23 cellular contexts compared by ENCODE assay signal in the genomic region with DNA sequence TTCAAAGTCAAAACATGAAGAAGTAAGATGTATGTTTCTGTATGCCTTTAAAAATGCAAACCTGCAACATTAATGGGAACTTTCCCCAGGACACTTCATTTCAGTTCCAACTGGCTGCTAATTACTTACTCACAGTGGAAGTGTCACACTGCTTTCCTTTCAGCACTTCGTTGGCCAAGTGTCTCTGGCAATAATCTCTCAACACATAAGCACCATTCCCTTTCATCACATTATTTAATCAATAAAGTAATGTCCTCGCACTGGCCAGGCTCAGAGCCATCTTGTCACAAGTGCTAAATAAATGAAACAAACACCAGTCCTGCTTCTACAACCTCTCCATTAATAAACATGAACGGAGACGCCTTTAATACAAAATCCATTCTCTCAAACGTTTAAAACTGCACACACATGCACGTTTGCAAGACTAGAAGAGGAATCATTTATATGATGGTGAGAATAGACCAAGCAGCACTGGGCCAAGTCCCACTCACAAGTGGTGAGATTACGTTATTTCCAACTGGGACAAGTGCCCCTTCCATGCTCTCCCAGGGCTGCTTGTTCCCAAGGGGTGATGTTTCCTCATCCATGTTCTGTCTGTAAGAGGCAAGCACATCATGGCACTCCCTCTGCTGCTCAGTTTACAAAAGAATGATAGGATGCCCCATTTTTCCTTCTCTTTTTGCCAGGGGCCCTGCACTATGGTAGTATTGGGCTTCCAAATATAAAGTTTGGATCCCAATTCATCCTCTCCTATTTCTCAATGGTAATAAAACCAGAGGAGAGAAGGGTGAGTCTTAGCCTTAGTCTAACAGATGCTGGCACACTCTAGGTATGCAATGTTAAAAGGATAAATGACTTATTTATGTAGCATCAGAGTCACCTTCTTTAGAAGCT.
"Had no signal": no experiment of that assay in that cellular context is flagged by ENCODE, and none has a peak within 500 bp of the region (broad histone marks: within the 10 kb centered on the region; RNA-seq: fewer than 3 reads in every experiment).

No MANE protein-coding gene starts in this region.

- DNase-seq: activated B cell treated with CpG ODN at 0.5 μM for 24 hours; activated CD4-positive, alpha-beta memory T cell treated with anti-CD3 and anti-CD28 coated beads, Interleukin-2, amount 10 ng/mL, durations not matched to agents 7 days and 5 days; activated CD4-positive, alpha-beta T cell treated with anti-CD3 and anti-CD28 coated beads for 4 hours; activated CD8-positive, alpha-beta memory T cell treated with anti-CD3 and anti-CD28 coated beads, Interleukin-2, amount 10 ng/mL, durations not matched to agents 7 days and 5 days; activated naive CD4-positive, alpha-beta T cell; activated naive CD8-positive, alpha-beta T cell treated with anti-CD3 and anti-CD28 coated beads for 36 hours; activated T-cell treated with anti-CD3 and anti-CD28 coated beads, Interleukin-2, amount 50 U/mL, for 1 hour; amniotic stem cell; caudate nucleus; effector memory CD8-positive, alpha-beta T cell; esophagus squamous epithelium; hippocampal formation; mesenchymal stem cell; mucosa of descending colon; naive B cell; stimulated activated CD4-positive, alpha-beta T cell treated with anti-CD3 and anti-CD28 coated beads, Interleukin-4, amount 100 ng/mL, for 1 hour; stimulated activated naive CD8-positive, alpha-beta T cell treated with anti-CD3 and anti-CD28 coated beads, Interleukin-15, amount 100 ng/mL, for 72 hours; transverse colon; uterus had no signal

- H3K4me3 ChIP-seq: esophagus squamous epithelium, mucosa of descending colon, neural progenitor cell, skin epidermis, suprapubic skin, transverse colon, uterus had no signal

- H3K27ac ChIP-seq: esophagus squamous epithelium, neural progenitor cell, skin epidermis, suprapubic skin, transverse colon, uterus had no signal

- H3K36me3 ChIP-seq: esophagus squamous epithelium, neural progenitor cell, suprapubic skin, transverse colon, uterus had no signal

- H3K9me3 ChIP-seq: esophagus squamous epithelium, mucosa of descending colon, suprapubic skin, transverse colon, uterus had no signal

- H3K27me3 ChIP-seq: esophagus squamous epithelium, neural progenitor cell, suprapubic skin, transverse colon, uterus had no signal

- H3K4me1 ChIP-seq: esophagus squamous epithelium, neural progenitor cell, suprapubic skin, transverse colon, uterus had no signal

- ATAC-seq: activated CD8-positive, alpha-beta memory T cell treated with anti-CD3 and anti-CD28 coated beads, Interleukin-2, amount 10 ng/mL, durations not matched to agents 7 days and 5 days; activated T-helper 17 cell treated with anti-CD3 and anti-CD28 coated beads, Interleukin-2, amount 50 U/mL, for 72 hours; effector memory CD8-positive, alpha-beta T cell; mucosa of descending colon; stimulated activated naive CD8-positive, alpha-beta T cell treated with anti-CD3 and anti-CD28 coated beads, Interleukin-15, amount 100 ng/mL, for 72 hours had no signal
